Comparison of ENCODE assay signal across 35 cellular contexts in the genomic region with DNA sequence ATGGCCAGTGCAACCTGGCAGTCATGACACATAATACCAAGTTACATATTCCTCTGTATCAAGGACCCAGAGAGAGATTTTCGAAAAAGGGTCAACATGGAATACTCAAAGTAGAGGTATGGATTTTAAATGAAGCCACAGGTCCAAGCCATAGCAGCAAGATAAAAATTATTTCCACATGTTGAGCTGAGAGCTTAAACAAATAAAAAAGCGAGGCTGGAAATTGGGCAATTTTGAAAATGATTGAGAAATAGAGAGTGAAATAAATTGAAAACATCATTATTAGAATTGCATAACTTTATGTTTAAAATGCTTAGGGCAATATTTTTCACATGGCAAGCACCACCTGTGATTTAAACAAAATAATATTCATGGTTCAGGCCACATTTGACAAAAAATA.
"Had no signal": no experiment of that assay in that cellular context is flagged by ENCODE, and none has a peak within 500 bp of the region (broad histone marks: within the 10 kb centered on the region; RNA-seq: fewer than 3 reads in every experiment).

No MANE protein-coding gene starts in this region.

- H3K36me3 Mint-ChIP-seq: activated CD4-positive, alpha-beta memory T cell treated with anti-CD3 and anti-CD28 coated beads for 36 hours; brain had no signal

- H3K4me2 ChIP-seq: KMS-11 had no signal

- H3K4me1 Mint-ChIP-seq: activated B cell treated with CpG ODN at 0.5 μM for 24 hours, brain had no signal

- H3K9me3 ChIP-seq: Peyer's patch had no signal

- DNase-seq: activated B cell treated with CpG ODN at 0.5 μM for 24 hours; activated CD4-positive, alpha-beta memory T cell treated with anti-CD3 and anti-CD28 coated beads for 36 hours; activated CD4-positive, alpha-beta T cell treated with anti-CD3 and anti-CD28 coated beads for 4 hours; activated CD4-positive, alpha-beta T cell treated with anti-CD3 and anti-CD28 coated beads, Interleukin-2, amount 50 U/mL, for 1 hour; activated CD4-positive, CD25-positive, alpha-beta regulatory T cell treated with anti-CD3 and anti-CD28 coated beads, Interleukin-2, amount 50 U/mL, for 72 hours; activated CD8-positive, alpha-beta memory T cell treated with anti-CD3 and anti-CD28 coated beads, Interleukin-2, amount 50 U/mL, for 4 hours; activated gamma-delta T cell treated with Interleukin-2 at 50 U/mL for 16 hours; activated naive CD4-positive, alpha-beta T cell treated with anti-CD3 and anti-CD28 coated beads for 36 hours; activated T-cell treated with anti-CD3 and anti-CD28 coated beads for 4 hours; activated T-cell treated with anti-CD3 and anti-CD28 coated beads, Interleukin-2, amount 50 U/mL, for 4 hours; anterior cingulate cortex; NCI-H1092 treated with DMSO at 0.1 percent for 48 hours; NCI-H1417; NCI-H146; NCI-H187; NCI-H2029 treated with DMSO at 0.1 percent for 48 hours; NCI-H2107; NCI-H2171; NCI-H510A; NCI-H526; NCI-H748 treated with DMSO at 0.1 percent for 48 hours; NK-92 treated with Interleukin-12 subunit alpha and Interleukin-12 subunit beta, amount 100 ng/mL, for 24 hours; PC-3; Peyer's patch; RPMI8226; SIG-M5; SW 1271; T-helper 1 cell; T-helper 2 cell; T-helper 9 cell had no signal

- H3K27ac Mint-ChIP-seq: activated B cell treated with CpG ODN at 0.5 μM for 24 hours; activated CD4-positive, alpha-beta memory T cell treated with anti-CD3 and anti-CD28 coated beads for 36 hours; activated naive CD4-positive, alpha-beta T cell treated with anti-CD3 and anti-CD28 coated beads for 36 hours; activated naive CD4-positive, alpha-beta T cell treated with anti-CD3 and anti-CD28 coated beads, Interleukin-2, amount 50 U/mL, for 72 hours; activated T-helper 1 cell treated with anti-CD3 and anti-CD28 coated beads, Interleukin-12 subunit alpha, Interleukin-12 subunit beta, Interleukin-2, Interleukin-4 antibody, amounts not matched to agents 30 ng/mL and 10 ng/mL and 1 ng/mL, durations not matched to agents 14 hours and 24 hours and 36 hours; brain had no signal

- H3K27me3 ChIP-seq: Peyer's patch had no signal

- H3K27me3 Mint-ChIP-seq: activated B cell treated with CpG ODN at 0.5 μM for 24 hours; activated CD4-positive, alpha-beta memory T cell treated with anti-CD3 and anti-CD28 coated beads for 36 hours had no signal

- H3K9me3 Mint-ChIP-seq: activated T-helper 1 cell treated with anti-CD3 and anti-CD28 coated beads, Interleukin-12 subunit alpha, Interleukin-12 subunit beta, Interleukin-2, Interleukin-4 antibody, amounts not matched to agents 30 ng/mL and 10 ng/mL and 1 ng/mL, durations not matched to agents 14 hours and 24 hours and 36 hours; brain had no signal

- H3K27ac ChIP-seq: KMS-11, Peyer's patch, VCaP had no signal

- H3K9ac ChIP-seq: KMS-11 had no signal

- H3K4me3 ChIP-seq: Peyer's patch had no signal

- H3K4me1 ChIP-seq: Peyer's patch had no signal

- H3K4me3 Mint-ChIP-seq: activated B cell treated with CpG ODN at 0.5 μM for 24 hours; activated CD4-positive, alpha-beta memory T cell treated with anti-CD3 and anti-CD28 coated beads for 36 hours; activated naive CD4-positive, alpha-beta T cell treated with anti-CD3 and anti-CD28 coated beads for 36 hours; activated T-cell treated with anti-CD3 and anti-CD28 coated beads, Interleukin-2, amount 50 U/mL, for 4 hours; activated T-helper 1 cell treated with anti-CD3 and anti-CD28 coated beads, Interleukin-12 subunit alpha, Interleukin-12 subunit beta, Interleukin-2, Interleukin-4 antibody, amounts not matched to agents 30 ng/mL and 10 ng/mL and 1 ng/mL, durations not matched to agents 14 hours and 24 hours and 36 hours; brain had no signal

- H3K36me3 ChIP-seq: Peyer's patch had no signal
